8 cellular contexts compared by ENCODE assay signal in the genomic region with DNA sequence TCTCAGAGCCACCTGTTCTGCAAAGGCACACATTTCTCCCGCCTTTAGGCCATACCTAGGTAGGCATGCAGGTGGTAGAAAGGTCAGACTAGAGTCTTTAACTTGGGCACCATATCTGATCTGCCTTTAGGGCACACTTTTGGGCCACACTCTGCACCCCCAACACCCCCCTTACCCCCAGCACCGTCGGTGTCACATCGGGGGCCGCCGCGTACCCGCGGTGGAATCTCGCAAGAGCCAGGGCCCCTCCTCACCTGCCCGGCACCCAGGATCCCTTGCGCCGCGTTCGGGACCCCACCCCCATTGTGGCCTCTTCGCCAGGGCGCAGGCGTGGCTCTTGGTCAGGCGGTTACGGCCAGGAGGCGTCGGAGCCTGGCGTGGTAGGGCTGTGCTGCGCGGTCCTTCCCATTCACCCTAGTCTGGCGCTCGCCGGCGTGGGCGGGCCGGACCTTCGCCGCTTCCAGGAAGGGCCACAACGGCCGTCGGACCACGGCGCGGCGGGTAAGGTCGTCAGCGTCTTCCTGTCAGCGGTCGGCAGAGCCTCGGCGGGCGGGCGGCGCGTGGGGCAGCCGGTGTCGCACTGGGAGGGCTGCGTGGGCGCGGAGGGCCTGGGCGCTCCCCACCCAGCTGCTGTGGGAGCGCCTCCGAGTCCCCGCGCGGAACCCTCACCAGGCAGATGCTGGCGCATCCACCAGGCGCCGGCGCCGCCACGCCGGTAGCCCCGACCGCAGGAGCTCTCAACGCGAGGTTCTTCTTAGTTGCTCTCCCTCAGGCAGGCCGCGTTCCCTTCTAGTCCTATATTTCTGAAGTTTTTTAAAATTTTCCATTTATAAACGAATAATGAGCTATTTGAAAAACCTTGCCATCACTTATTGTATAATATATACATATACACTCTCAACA. TPM values are rescaled to one million over a fixed set of nuclear protein-coding genes. Genes with fewer than 3 reads are reported as not detected.
DNase-seq lines count a peak whose midpoint lies in the region; ATAC-seq and TF ChIP-seq lines count a peak whose summit lies in the region.

A gene (plus strand): TSS at position 341 of the 903 bp plus-strand sequence. CDS start 23,028 bp downstream, outside the sequence.

- peak; percentile 21 for DNase-seq in activated CD4-positive, alpha-beta T cell treated with anti-CD3 and anti-CD28 coated beads for 48 hours
- DNase-seq in activated CD4-positive, alpha-beta T cell treated with anti-CD3 and anti-CD28 coated beads, Interleukin-2, amount 50 U/mL, for 4 hours = no peak
- DNase-seq in NCI-H82 treated with DMSO at 0.1 percent for 48 hours (lab: John Stamatoyannopoulos, UW; ENCODE audit: unreplicated experiment) = peak; percentile 32
- peak; percentile 75 to 88 (median 84) for DNase-seq in adrenal gland
- DNase-seq in right cardiac atrium = peak; percentile 82 to 87 (median 85)
- DNase-seq in prostate gland (ENCODE audit: low spot score) = peak; percentile 59
- DNase-seq in hippocampal formation (lab: John Stamatoyannopoulos, UW) = no peak

- WGBS in adrenal gland, 4 donors = 2 to 4% (median 3%) methylated on average over 27 to 75 of the region's 75 CpGs
- WGBS in right cardiac atrium = 2% methylated on average over 75 of the region's 75 CpGs
- WGBS in prostate gland = 2% methylated on average over 41 of the region's 75 CpGs

- H3K27me3 ChIP-seq in adrenal gland (no peaks in the 10 kb centered on the region), right cardiac atrium (ENCODE audit: control insufficient read depth, insufficient read depth) (no peaks in the 10 kb centered on the region), prostate gland (replicated peaks; ENCODE audit: insufficient read depth) (no peaks in the 10 kb centered on the region)

- H3K4me3 ChIP-seq in adrenal gland = peak within 1 kb of the TSS in 3 of 4 donors; percentile 18 to 61 (median 33)
- H3K4me3 ChIP-seq in right cardiac atrium (ENCODE audit: low read length) = peak within 1 kb of the TSS; percentile 38
- peak within 1 kb of the TSS; percentile 60 for H3K4me3 ChIP-seq in prostate gland

- H3K4me1 ChIP-seq in adrenal gland (replicated peaks in 1 of 2) = peaks cover 0 to 8% of the 10 kb centered on the region in 2 donors
- no peaks in the 10 kb centered on the region for H3K4me1 ChIP-seq in right cardiac atrium (ENCODE audit: control insufficient read depth, insufficient read depth, low read length)
- H3K4me1 ChIP-seq in prostate gland (replicated peaks) = no peaks in the 10 kb centered on the region

- ATAC-seq in HG03442 (IDR thresholded peaks at IDR 0.05; ENCODE audit: unreplicated experiment) = peak; percentile 75
- ATAC-seq in right cardiac atrium = peak; percentile 99

- no peak for TF ChIP-seq CTCF in adrenal gland (IDR thresholded peaks at IDR 0.05)
- peak in 1 of 4 experiments; percentile 5 for TF ChIP-seq CTCF in prostate gland (IDR thresholded peaks at IDR 0.05)

- peak within 1 kb of the TSS in 4 of 5 donors; percentile 6 to 80 (median 55) for H3K27ac ChIP-seq in adrenal gland
- no peak within 1 kb of the TSS for H3K27ac ChIP-seq in right cardiac atrium (ENCODE audit: low read length)
- peak within 1 kb of the TSS; percentile 72 for H3K27ac ChIP-seq in prostate gland

- peaks cover 0 to 16% (median 0%) of the 10 kb centered on the region in 3 donors for H3K9me3 ChIP-seq in adrenal gland (replicated peaks in 1 of 3)
- no peaks in the 10 kb centered on the region for H3K9me3 ChIP-seq in right cardiac atrium (ENCODE audit: control insufficient read depth, low read length)
- no peaks in the 10 kb centered on the region for H3K9me3 ChIP-seq in prostate gland

- intact Hi-C loops in adrenal gland (cut with DNase I) = loop anchor here in 1 of 2 donors (10.0 kb wide), 1 partner anchor 415 kb away; no protein-coding TSS in a partner anchor
- intact Hi-C loops in right cardiac atrium (cut with DNase I) = no loop called here
- intact Hi-C loops in prostate gland (cut with DNase I) = no loop called here

- H3K36me3 ChIP-seq in adrenal gland (replicated peaks in 1 of 2) (no peaks in the 10 kb centered on the region), prostate gland (no peaks in the 10 kb centered on the region)

- TF ChIP-seq POLR2A in adrenal gland (IDR thresholded peaks at IDR 0.05) (peak; percentile 54 to 87), prostate gland (IDR thresholded peaks at IDR 0.05) (peak; percentile 57)

RNA-seq across cellular contexts. Expression of the gene that starts here (rescaled TPM):
- total RNA-seq in adrenal gland (10 to 100 TPM in 7 of 8 donors, 1 to 10 TPM in 1; 7.6 to 24.3 (median 16.9) TPM), right cardiac atrium (10 to 100 TPM in 1 of 4 donors, 1 to 10 TPM in 3; 8.0 to 10.1 (median 9.0) TPM), prostate gland (10 to 100 TPM; 16.5 to 26.8 TPM)
- polyA plus RNA-seq in adrenal gland (10 to 100 TPM in 2 of 3 donors, 1 to 10 TPM in 1; 8.8 to 16.2 (median 13.1) TPM), right cardiac atrium (3.4 TPM)

Comparison
In these comparisons a context has a peak if more than half of its experiments do, and no peak if none do; other contexts are left out.
1. DNase-seq: peak in activated CD4-positive, alpha-beta T cell treated with anti-CD3 and anti-CD28 coated beads for 48 hours (single experiment), NCI-H82 treated with DMSO at 0.1 percent for 48 hours (single experiment), adrenal gland (7 of 7), right cardiac atrium (3 of 3) and prostate gland (single experiment); none in activated CD4-positive, alpha-beta T cell treated with anti-CD3 and anti-CD28 coated beads, Interleukin-2, amount 50 U/mL, for 4 hours (0 of 2) and hippocampal formation (0 of 2).
2. Peak in every context shown above with its lines, with median percentiles within 50 percentile points of each other: H3K4me3 ChIP-seq.